Comparison of ENCODE assay signal across 8 cellular contexts in the genomic region with DNA sequence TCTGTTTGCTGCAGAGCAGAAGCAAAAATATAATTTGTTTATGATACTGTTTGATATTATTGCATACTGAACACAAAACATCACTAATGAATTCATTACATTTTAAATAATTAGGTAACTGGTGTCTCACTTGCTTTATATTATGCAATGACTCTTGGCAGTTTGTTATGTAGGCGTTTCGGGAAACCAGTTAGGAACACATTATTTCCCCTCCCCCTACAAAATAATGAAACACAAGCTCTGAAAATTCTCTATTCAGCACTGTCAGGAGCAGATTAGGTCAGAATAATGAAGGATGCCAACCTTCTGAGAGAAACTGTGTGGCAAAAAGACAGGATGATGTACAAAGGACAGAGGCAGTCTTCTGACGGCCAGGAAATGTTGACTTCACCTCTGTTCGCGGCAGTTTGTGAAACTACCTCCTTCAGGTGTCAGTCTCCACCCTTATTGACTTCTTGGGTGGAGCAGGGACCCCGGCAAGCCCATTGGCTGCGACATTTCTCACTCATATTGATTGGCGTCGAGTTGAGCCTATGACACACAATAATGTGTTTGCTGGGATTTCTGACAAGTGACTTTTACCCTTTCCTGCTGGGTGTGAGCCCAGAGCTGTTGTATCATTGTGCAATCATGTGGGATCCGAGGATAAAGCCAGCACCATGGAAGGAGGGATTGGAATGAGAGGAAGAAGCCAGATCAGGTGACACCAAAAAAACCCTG. TPM values are rescaled to one million over a fixed set of nuclear protein-coding genes. Genes with fewer than 3 reads are reported as not detected.
DNase-seq lines count a peak whose midpoint lies in the region; ATAC-seq, FAIRE-seq and TF ChIP-seq lines count a peak whose summit lies in the region.

No MANE protein-coding gene starts in this region.

- H3K9ac ChIP-seq in K562 (ENCODE audit: insufficient read depth in 1 of 2, low read depth in 2 of 2, low read length in 2 of 2), result no peak overlapping the region
- H3K9ac ChIP-seq in stomach smooth muscle (ENCODE audit: low read length in 2 of 2), result peak overlapping the region; percentile 11 to 51

- 3% methylated on average over 8 of the region's 10 CpGs for WGBS in K562 (ENCODE audit: insufficient coverage, low coverage, missing lambda C conversion rate)

- POLR2A ChIA-PET in K562 (lab: Yijun Ruan, JAX), result no interaction called here

- H2AFZ ChIP-seq in K562 (ENCODE audit: low read depth, low read length), result no peak overlapping the region

- no peaks in the 10 kb centered on the region for H3K9me3 ChIP-seq in K562 (replicated peaks; ENCODE audit: control insufficient read depth, insufficient read depth, low read depth, low read length)
- H3K9me3 ChIP-seq in stomach smooth muscle (ENCODE audit: control insufficient read depth in 2 of 2, low read length in 2 of 2), result no peaks in the 10 kb centered on the region

- H3K4me3 ChIP-seq in K562 (no peak overlapping the region), stomach smooth muscle (ENCODE audit: low read length in 2 of 2) (peak overlapping the region in 1 of 2 donors; percentile 15)

- TF ChIP-seq EP300 in K562 (IDR thresholded peaks at IDR 0.05; ENCODE audit: low read length), result no peak

- no peaks in the 10 kb centered on the region for H3K36me3 ChIP-seq in K562 (ENCODE audit: control insufficient read depth, insufficient read depth, low read length)
- peaks cover 0 to 5% of the 10 kb centered on the region in 2 donors for H3K36me3 ChIP-seq in stomach smooth muscle (ENCODE audit: control insufficient read depth in 2 of 2, insufficient read depth in 2 of 2, low read length in 2 of 2)

- ATAC-seq in K562 (peak; percentile 85), HG03196 (IDR thresholded peaks at IDR 0.05; ENCODE audit: unreplicated experiment) (no peak)

- no peaks in the 10 kb centered on the region for H3K79me2 ChIP-seq in K562 (ENCODE audit: control insufficient read depth, insufficient read depth, low read length)

- no TSS peak for BruUV-seq in K562 (replicated peaks; lab: Mats Ljungman, UMichigan)

- no peak overlapping the region for H3K4me2 ChIP-seq in K562 (ENCODE audit: insufficient read depth, low read length)

- DNase-seq in DMS 273 treated with DMSO at 0.1 percent for 48 hours (lab: John Stamatoyannopoulos, UW), result peak; percentile 67
- DNase-seq in LoVo (ENCODE audit: low spot score), result peak; percentile 92
- DNase-seq in K562 (ENCODE audit: extremely low read depth in 1 of 4, low spot score in 3 of 4), result peak; percentile 30 to 52 (median 36)
- peak; percentile 83 for DNase-seq in inferior parietal cortex (ENCODE audit: extremely low spot score)
- no peak for DNase-seq in NCI-H1417 (lab: John Stamatoyannopoulos, UW)
- DNase-seq in activated effector memory CD4-positive, alpha-beta T cell treated with Interleukin-2 at 50 U/mL for 16 hours, result no peak

- FAIRE-seq in K562 (lab: Jason Lieb, UNC), result no peak

- no peak for TF ChIP-seq CTCF in K562 (IDR thresholded peaks at IDR 0.05 in 2 of 3, conservative IDR thresholded peaks at IDR 0.05 in 1 of 3; ENCODE audit: insufficient read depth in 2 of 3, low read depth in 1 of 3, low read length in 3 of 3)

- H3K27me3 ChIP-seq in K562 (ENCODE audit: control insufficient read depth in 2 of 2, insufficient read depth in 2 of 2, low read length in 2 of 2) (peaks cover 4 to 54% of the 10 kb centered on the region in 2 experiments; a peak in 2 of 5 replicates), stomach smooth muscle (ENCODE audit: control insufficient read depth in 1 of 2, insufficient read depth in 2 of 2, low read length in 2 of 2) (no peaks in the 10 kb centered on the region)

- H3K9me1 ChIP-seq in K562 (ENCODE audit: control insufficient read depth, insufficient read depth, low read length), result no peaks in the 10 kb centered on the region

- no peak for TF ChIP-seq POLR2A in K562 (conservative IDR thresholded peaks at IDR 0.05)

- H4K20me1 ChIP-seq in K562 (replicated peaks; ENCODE audit: control insufficient read depth, insufficient read depth, low read length), result no peaks in the 10 kb centered on the region

- in situ Hi-C loops in K562 (cut with MboI), result no loop called here

- CTCF ChIA-PET in K562 (lab: Yijun Ruan, JAX; ENCODE audit: low intra/inter-chr PET ratio), result interaction anchor here (0.6 kb wide), 1 partner anchor 449 kb away, joined by 3 read pairs; no protein-coding TSS in a partner anchor

- H3K27ac ChIP-seq in K562 (ENCODE audit: extremely low read depth, low read depth, low read length) (no peak overlapping the region), stomach smooth muscle (ENCODE audit: low read length) (peak overlapping the region; percentile 87)

- H3K4me1 ChIP-seq in K562 (replicated peaks in 1 of 2; ENCODE audit: control insufficient read depth in 2 of 2, insufficient read depth in 2 of 2, low read length in 2 of 2), result no peaks in the 10 kb centered on the region; a peak in 1 of 5 replicates
- H3K4me1 ChIP-seq in stomach smooth muscle (ENCODE audit: control insufficient read depth, insufficient read depth, low read length), result peaks cover 81% of the 10 kb centered on the region

- intact Hi-C loops in K562 (cut with micrococcal nuclease), result no loop called here

- TF ChIP-seq RAD21 in K562 (CRISPR knock-in tag; conservative IDR thresholded peaks at IDR 0.05 in 1 of 2, IDR thresholded peaks at IDR 0.05 in 1 of 2), result no peak

TF ChIP-seq in K562, 482 proteins besides CTCF, POLR2A, EP300 and RAD21 (continues in another document):
- TF ChIP-seq, protein P1, sequence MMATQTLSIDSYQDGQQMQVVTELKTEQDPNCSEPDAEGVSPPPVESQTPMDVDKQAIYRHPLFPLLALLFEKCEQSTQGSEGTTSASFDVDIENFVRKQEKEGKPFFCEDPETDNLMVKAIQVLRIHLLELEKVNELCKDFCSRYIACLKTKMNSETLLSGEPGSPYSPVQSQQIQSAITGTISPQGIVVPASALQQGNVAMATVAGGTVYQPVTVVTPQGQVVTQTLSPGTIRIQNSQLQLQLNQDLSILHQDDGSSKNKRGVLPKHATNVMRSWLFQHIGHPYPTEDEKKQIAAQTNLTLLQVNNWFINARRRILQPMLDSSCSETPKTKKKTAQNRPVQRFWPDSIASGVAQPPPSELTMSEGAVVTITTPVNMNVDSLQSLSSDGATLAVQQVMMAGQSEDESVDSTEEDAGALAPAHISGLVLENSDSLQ (IDR thresholded peaks at IDR 0.05), result peak; percentile 99
- peak; percentile 66 for TF ChIP-seq RBM25 (IDR thresholded peaks at IDR 0.05; ENCODE audit: low read depth, low read length, severe bottlenecking)
- no peak for TF ChIP-seq ZNF778 (CRISPR knock-in tag; IDR thresholded peaks at IDR 0.05)
- TF ChIP-seq CEBPB (tag; IDR thresholded peaks at IDR 0.05), result peak; percentile 92
- peak; percentile 77 for TF ChIP-seq GABPA (tag; conservative IDR thresholded peaks at IDR 0.05; ENCODE audit: low read depth)
- 0 out of 2 replicates have a peak, but pooled peaks have one; percentile 27 for TF ChIP-seq CHD2 (IDR thresholded peaks at IDR 0.05; ENCODE audit: low read depth, low read length)
- TF ChIP-seq KLF16 (IDR thresholded peaks at IDR 0.05), result no peak
- TF ChIP-seq, protein P2, sequence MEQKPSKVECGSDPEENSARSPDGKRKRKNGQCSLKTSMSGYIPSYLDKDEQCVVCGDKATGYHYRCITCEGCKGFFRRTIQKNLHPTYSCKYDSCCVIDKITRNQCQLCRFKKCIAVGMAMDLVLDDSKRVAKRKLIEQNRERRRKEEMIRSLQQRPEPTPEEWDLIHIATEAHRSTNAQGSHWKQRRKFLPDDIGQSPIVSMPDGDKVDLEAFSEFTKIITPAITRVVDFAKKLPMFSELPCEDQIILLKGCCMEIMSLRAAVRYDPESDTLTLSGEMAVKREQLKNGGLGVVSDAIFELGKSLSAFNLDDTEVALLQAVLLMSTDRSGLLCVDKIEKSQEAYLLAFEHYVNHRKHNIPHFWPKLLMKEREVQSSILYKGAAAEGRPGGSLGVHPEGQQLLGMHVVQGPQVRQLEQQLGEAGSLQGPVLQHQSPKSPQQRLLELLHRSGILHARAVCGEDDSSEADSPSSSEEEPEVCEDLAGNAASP (IDR thresholded peaks at IDR 0.05), result no peak
- TF ChIP-seq SP2 (IDR thresholded peaks at IDR 0.05; ENCODE audit: extremely low read depth, low read depth, low read length, poor library complexity, severe bottlenecking), result peak; percentile 48
- TF ChIP-seq ETV1 (tag; conservative IDR thresholded peaks at IDR 0.05; ENCODE audit: low read depth), result peak; percentile 32; the same call in 1 of the 2 replicates
- TF ChIP-seq CEBPG (CRISPR knock-in tag; IDR thresholded peaks at IDR 0.05), result no peak
- peak in 1 of 2 experiments; percentile 86; a peak in 3 of 4 replicates for TF ChIP-seq CEBPG (tag; conservative IDR thresholded peaks at IDR 0.05 in 1 of 2, IDR thresholded peaks at IDR 0.05 in 1 of 2)
- TF ChIP-seq MBD2 (IDR thresholded peaks at IDR 0.05; ENCODE audit: borderline replicate concordance, low read depth), result peak; percentile 18; the same call in 1 of the 2 replicates
- TF ChIP-seq YBX1 (IDR thresholded peaks at IDR 0.05), result no peak
- no peak for TF ChIP-seq ZNF239 (CRISPR knock-in tag; IDR thresholded peaks at IDR 0.05)
- no peak for TF ChIP-seq POLR3G (IDR thresholded peaks at IDR 0.05; ENCODE audit: extremely low read depth, insufficient read length, insufficient replicate concordance)
- no peak for TF ChIP-seq IFI16 (CRISPR knock-in tag; IDR thresholded peaks at IDR 0.05)
- no peak for TF ChIP-seq CXXC5 (CRISPR knock-in tag; IDR thresholded peaks at IDR 0.05)

RNA-seq across cellular contexts. Expression of a gene that starts 34.0 kb away (rescaled TPM):
- 0.21 and 0.25 TPM in 2 replicates for total RNA-seq in K562 (2011; cell fraction: chromatin; rRNA removed; ENCODE audit: low replicate concordance)
- total RNA-seq in K562 (2011; cell fraction: nucleolus; rRNA removed), result 0.17 and 0.26 TPM in 2 replicates
- 0.08 and 0.44 TPM in 2 replicates for total RNA-seq in K562 (2011; cell fraction: nucleoplasm; rRNA removed)
- 0.12 and 0.41 TPM in 2 replicates for total RNA-seq in K562 (2014; rRNA removed)
- total RNA-seq in K562 (2014; rRNA removed; fragmentation: Illumina TruSeq; extraction: Trizol), result 0.04 and 0.10 TPM in 2 replicates
- total RNA-seq in K562 (2015; rRNA removed; fragmentation: Illumina TruSeq; extraction: Trizol), result 0.29 and 0.34 TPM in 2 replicates
- 0.49 and 0.66 TPM in 2 replicates for total RNA-seq in K562 (2021)
- 0.07 TPM in 2 replicates for polyA plus RNA-seq in K562 (2011; rRNA removed)
- 0.01 and 0.72 TPM in 2 replicates for polyA plus RNA-seq in K562 (2011; cell fraction: cytosol; rRNA removed)
- 0.07 and 0.09 TPM in 2 replicates for polyA plus RNA-seq in K562 (2011; cell fraction: nucleus; rRNA removed)
- polyA plus RNA-seq in K562 (2012), result 0.35 and 0.53 TPM in 2 replicates
- polyA plus RNA-seq in K562 (2014; fragmentation: Illumina TruSeq; extraction: Trizol), result 0.19 and 0.28 TPM in 2 replicates
- under 1 TPM; 0.11 to 0.17 TPM for polyA plus RNA-seq in K562 (2014; fragmentation: Nextera tagmentation; extraction: Ambion mirVana)
- polyA plus RNA-seq in K562 (2014; rRNA removed), result 0.13 and 0.21 TPM in 2 replicates
- polyA minus RNA-seq in K562 (2011; rRNA and poly(A)+ RNA removed), result 0.12 TPM in 1 of 2 replicates, not detected in the other
- 0.76 TPM in 1 of 2 replicates, not detected in the other for polyA minus RNA-seq in K562 (2011; cell fraction: cytosol; rRNA and poly(A)+ RNA removed)
- 0.11 and 0.13 TPM in 2 replicates for polyA minus RNA-seq in K562 (2011; cell fraction: nucleus; rRNA and poly(A)+ RNA removed)

Comparison
In these comparisons a context has a peak if more than half of its experiments do, and no peak if none do; other contexts are left out.
1. DNase-seq: peak in DMS 273 treated with DMSO at 0.1 percent for 48 hours (single experiment), LoVo (single experiment), K562 (4 of 4) and inferior parietal cortex (single experiment); none in NCI-H1417 (0 of 3) and activated effector memory CD4-positive, alpha-beta T cell treated with Interleukin-2 at 50 U/mL for 16 hours (single experiment).
2. H3K9ac ChIP-seq: peak in stomach smooth muscle (2 of 2); none in K562 (0 of 2).